ENCODE assay signal across 22 cellular contexts in the genomic region with DNA sequence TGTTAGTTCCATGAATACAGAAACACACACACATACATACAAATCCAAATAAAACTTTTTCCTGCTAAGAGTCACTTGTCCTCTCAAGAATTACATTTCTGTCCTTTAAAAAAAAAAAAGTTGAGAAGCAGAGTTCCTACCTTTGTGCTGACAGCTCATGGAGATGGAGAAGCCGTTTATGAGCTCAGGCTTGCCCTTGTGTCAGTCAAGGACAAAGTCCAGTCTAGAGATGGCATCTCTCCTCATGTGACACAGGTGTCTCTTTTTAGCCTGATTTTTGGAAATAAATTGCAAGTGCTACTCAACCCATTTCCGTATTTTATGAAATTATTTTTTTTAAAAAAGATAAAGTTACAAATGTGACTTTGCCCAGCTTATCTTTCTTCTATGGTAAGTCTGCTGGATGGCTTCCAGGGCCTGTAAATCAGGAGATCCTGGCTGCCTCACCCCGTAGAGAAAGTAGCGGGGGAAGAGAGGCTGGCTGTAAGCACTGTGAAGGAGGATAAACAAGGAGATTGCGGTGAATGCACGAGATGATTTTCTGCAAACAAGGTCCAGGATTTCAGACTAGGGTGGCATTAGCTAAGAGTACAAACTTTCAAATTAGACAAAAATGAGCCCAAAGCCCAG.
DNase-seq lines count a peak whose midpoint lies in the region; ATAC-seq, FAIRE-seq and TF ChIP-seq lines count a peak whose summit lies in the region.
"Had no signal": no experiment of that assay in that cellular context is flagged by ENCODE, and none has a peak within 500 bp of the region (broad histone marks: within the 10 kb centered on the region; RNA-seq: fewer than 3 reads in every experiment).

No MANE protein-coding gene starts in this region.

- H3K9me1 ChIP-seq in K562 (ENCODE audit: control insufficient read depth, insufficient read depth, low read length) = no peaks in the 10 kb centered on the region

- H3K9me3 Mint-ChIP-seq in activated CD4-positive, alpha-beta memory T cell treated with anti-CD3 and anti-CD28 coated beads, Interleukin-2, amount 10 ng/mL, durations not matched to agents 7 days and 5 days = no peaks in the 10 kb centered on the region
- H3K9me3 Mint-ChIP-seq: activated naive CD4-positive, alpha-beta T cell treated with anti-CD3 and anti-CD28 coated beads, Interleukin-2, amount 10 ng/mL, durations not matched to agents 7 days and 5 days; activated T-cell treated with anti-CD3 and anti-CD28 coated beads, Interleukin-2, amount 50 U/mL, for 4 hours; natural killer cell had no signal

- H3K4me3 Mint-ChIP-seq in activated CD4-positive, alpha-beta memory T cell treated with anti-CD3 and anti-CD28 coated beads, Interleukin-2, amount 10 ng/mL, durations not matched to agents 7 days and 5 days = no peak overlapping the region
- H3K4me3 Mint-ChIP-seq: activated CD8-positive, alpha-beta T cell treated with anti-CD3 and anti-CD28 coated beads, Interleukin-2, amount 10 ng/mL, durations not matched to agents 7 days and 5 days; activated naive CD4-positive, alpha-beta T cell treated with anti-CD3 and anti-CD28 coated beads, Interleukin-2, amount 10 ng/mL, durations not matched to agents 7 days and 5 days; activated T-cell treated with anti-CD3 and anti-CD28 coated beads, Interleukin-2, amount 50 U/mL, for 4 hours; natural killer cell; stimulated activated naive B cell treated with anti-CD40 and anti-IgM and Interleukin-4, amounts not matched to agents 10 μg/mL and 1 μg/mL and 100 μg/mL, for 72 hours; WTC11 had no signal

- H3K4me1 ChIP-seq in K562 (replicated peaks in 1 of 2; ENCODE audit: control insufficient read depth in 2 of 2, insufficient read depth in 2 of 2, low read length in 2 of 2) (no peaks in the 10 kb centered on the region), small intestine (ENCODE audit: control insufficient read depth in 2 of 2, insufficient read depth in 1 of 2, low read depth in 1 of 2, low read length in 1 of 2) (peaks cover 0 to 2% of the 10 kb centered on the region in 2 donors)
- H3K4me1 ChIP-seq: gastrocnemius medialis, upper lobe of right lung had no signal

- peak; percentile 26 for DNase-seq in HuH-7.5 (ENCODE audit: low spot score)
- DNase-seq in K562 (ENCODE audit: extremely low read depth in 1 of 4, low spot score in 3 of 4) = peak in 1 of 4 experiments; percentile 58
- peak; percentile 7 for DNase-seq in left kidney (ENCODE audit: low read depth, low spot score)
- DNase-seq in small intestine = peak; percentile 87
- no peak for DNase-seq in activated CD4-positive, alpha-beta memory T cell treated with anti-CD3 and anti-CD28 coated beads, Interleukin-2, amount 10 ng/mL, durations not matched to agents 7 days and 5 days
- DNase-seq in stimulated activated CD4-positive, alpha-beta T cell treated with anti-CD3 and anti-CD28 coated beads, Interleukin-2, amount 100 ng/mL, for 24 hours = no peak
- DNase-seq: activated CD8-positive, alpha-beta T cell treated with anti-CD3 and anti-CD28 coated beads, Interleukin-2, amount 10 ng/mL, durations not matched to agents 7 days and 5 days; activated naive CD4-positive, alpha-beta T cell treated with anti-CD3 and anti-CD28 coated beads, Interleukin-2, amount 10 ng/mL, durations not matched to agents 7 days and 5 days; activated T-cell treated with anti-CD3 and anti-CD28 coated beads, Interleukin-2, amount 50 U/mL, for 4 hours; cortex of kidney; EL; gastrocnemius medialis; GOT3; natural killer cell; NCI-H2029 treated with DMSO at 0.1 percent for 48 hours; Right ventricle myocardium superior; stimulated activated naive B cell treated with anti-CD40 and anti-IgM and Interleukin-4, amounts not matched to agents 10 μg/mL and 1 μg/mL and 100 μg/mL, for 72 hours; upper lobe of right lung had no signal

- CTCF ChIA-PET in K562 (lab: Yijun Ruan, JAX; ENCODE audit: low intra/inter-chr PET ratio) = no interaction called here
- CTCF ChIA-PET in activated CD4-positive, alpha-beta memory T cell treated with anti-CD3 and anti-CD28 coated beads, Interleukin-2, amount 10 ng/mL, durations not matched to agents 7 days and 5 days (lab: Charles Lee) = interaction anchor here (0.7 kb wide), 1 partner anchor 1165 kb away, joined by 4 read pairs; no protein-coding TSS in a partner anchor

- H3K36me3 ChIP-seq in K562 (ENCODE audit: control insufficient read depth, insufficient read depth, low read length) = no peaks in the 10 kb centered on the region
- no peaks in the 10 kb centered on the region for H3K36me3 ChIP-seq in small intestine (ENCODE audit: control insufficient read depth in 2 of 2, insufficient read depth in 2 of 2, low read length in 2 of 2)
- H3K36me3 ChIP-seq: gastrocnemius medialis, upper lobe of right lung had no signal

- TF ChIP-seq CTCF in K562 (IDR thresholded peaks at IDR 0.05 in 2 of 3, conservative IDR thresholded peaks at IDR 0.05 in 1 of 3; ENCODE audit: insufficient read depth in 2 of 3, low read depth in 1 of 3, low read length in 3 of 3) = no peak

- H3K4me1 Mint-ChIP-seq in activated CD4-positive, alpha-beta memory T cell treated with anti-CD3 and anti-CD28 coated beads, Interleukin-2, amount 10 ng/mL, durations not matched to agents 7 days and 5 days = no peaks in the 10 kb centered on the region
- H3K4me1 Mint-ChIP-seq: activated naive CD4-positive, alpha-beta T cell treated with anti-CD3 and anti-CD28 coated beads, Interleukin-2, amount 10 ng/mL, durations not matched to agents 7 days and 5 days; natural killer cell; stimulated activated naive B cell treated with anti-CD40 and anti-IgM and Interleukin-4, amounts not matched to agents 10 μg/mL and 1 μg/mL and 100 μg/mL, for 72 hours had no signal

- H3K4me3 ChIP-seq in K562 (no peak overlapping the region), small intestine (ENCODE audit: low read depth in 1 of 2, low read length in 2 of 2) (no peak overlapping the region)
- H3K4me3 ChIP-seq: gastrocnemius medialis, lung, upper lobe of right lung had no signal

- intact Hi-C loops in K562 (cut with micrococcal nuclease) = no loop called here

- H3K27ac Mint-ChIP-seq in activated CD4-positive, alpha-beta memory T cell treated with anti-CD3 and anti-CD28 coated beads, Interleukin-2, amount 10 ng/mL, durations not matched to agents 7 days and 5 days = no peak overlapping the region
- H3K27ac Mint-ChIP-seq: activated CD8-positive, alpha-beta T cell treated with anti-CD3 and anti-CD28 coated beads, Interleukin-2, amount 10 ng/mL, durations not matched to agents 7 days and 5 days; activated naive CD4-positive, alpha-beta T cell treated with anti-CD3 and anti-CD28 coated beads, Interleukin-2, amount 10 ng/mL, durations not matched to agents 7 days and 5 days; natural killer cell; stimulated activated naive B cell treated with anti-CD40 and anti-IgM and Interleukin-4, amounts not matched to agents 10 μg/mL and 1 μg/mL and 100 μg/mL, for 72 hours; WTC11 had no signal

- POLR2A ChIA-PET in K562 (lab: Yijun Ruan, JAX) = interaction anchor here (0.7 to 1.1 kb wide), 2 partner anchors 29 to 666 kb away, joined by 3 read pairs; no protein-coding TSS in a partner anchor
- POLR2A ChIA-PET in activated CD4-positive, alpha-beta memory T cell treated with anti-CD3 and anti-CD28 coated beads, Interleukin-2, amount 10 ng/mL, durations not matched to agents 7 days and 5 days (lab: Charles Lee) = no interaction called here

- no peak overlapping the region; a peak in 1 of 4 replicates for H3K9ac ChIP-seq in K562 (ENCODE audit: insufficient read depth in 1 of 2, low read depth in 2 of 2, low read length in 2 of 2)

- TF ChIP-seq POLR2A in K562 (conservative IDR thresholded peaks at IDR 0.05) = no peak

- in situ Hi-C loops in K562 (cut with MboI) = no loop called here

- TF ChIP-seq RAD21 in K562 (CRISPR knock-in tag; conservative IDR thresholded peaks at IDR 0.05 in 1 of 2, IDR thresholded peaks at IDR 0.05 in 1 of 2) = no peak

- no peaks in the 10 kb centered on the region for H3K36me3 Mint-ChIP-seq in activated CD4-positive, alpha-beta memory T cell treated with anti-CD3 and anti-CD28 coated beads, Interleukin-2, amount 10 ng/mL, durations not matched to agents 7 days and 5 days (ENCODE audit: low read depth)
- H3K36me3 Mint-ChIP-seq: activated naive CD4-positive, alpha-beta T cell treated with anti-CD3 and anti-CD28 coated beads, Interleukin-2, amount 10 ng/mL, durations not matched to agents 7 days and 5 days; natural killer cell; stimulated activated naive B cell treated with anti-CD40 and anti-IgM and Interleukin-4, amounts not matched to agents 10 μg/mL and 1 μg/mL and 100 μg/mL, for 72 hours had no signal

- peak; percentile 23 for FAIRE-seq in K562 (lab: Jason Lieb, UNC)
- no peak for FAIRE-seq in small intestine (lab: Jason Lieb, UNC)

- no peaks in the 10 kb centered on the region for H4K20me1 ChIP-seq in K562 (replicated peaks; ENCODE audit: control insufficient read depth, insufficient read depth, low read length)

- H3K27ac ChIP-seq in K562 (ENCODE audit: extremely low read depth, low read depth, low read length) (no peak overlapping the region), small intestine (ENCODE audit: low read depth in 1 of 2, low read length in 1 of 2) (no peak overlapping the region)
- H3K27ac ChIP-seq: gastrocnemius medialis, upper lobe of right lung had no signal

- H3K9me3 ChIP-seq in K562 (replicated peaks; ENCODE audit: control insufficient read depth, insufficient read depth, low read depth, low read length) = no peaks in the 10 kb centered on the region
- H3K9me3 ChIP-seq in small intestine (ENCODE audit: control insufficient read depth, low read depth) = no peaks in the 10 kb centered on the region
- H3K9me3 ChIP-seq: gastrocnemius medialis, upper lobe of right lung had no signal

- H3K27me3 ChIP-seq in K562 (ENCODE audit: control insufficient read depth in 2 of 2, insufficient read depth in 2 of 2, low read length in 2 of 2) (0 out of 5 replicates have a peak, but pooled peaks cover 0 to 5% of the 10 kb centered on the region in 2 experiments), small intestine (ENCODE audit: control insufficient read depth in 2 of 2, insufficient read depth in 2 of 2, low read length in 2 of 2) (no peaks in the 10 kb centered on the region)
- H3K27me3 ChIP-seq: gastrocnemius medialis, upper lobe of right lung had no signal

- TF ChIP-seq EP300 in K562 (IDR thresholded peaks at IDR 0.05; ENCODE audit: low read length) = no peak

- no peak overlapping the region for H3K4me2 ChIP-seq in K562 (ENCODE audit: insufficient read depth, low read length)

- ATAC-seq in K562 (0 out of 3 replicates have a peak, but pooled peaks have one; percentile 43), HG03045 (IDR thresholded peaks at IDR 0.05; ENCODE audit: unreplicated experiment) (no peak), GM18502 (IDR thresholded peaks at IDR 0.05; ENCODE audit: poor library complexity, unreplicated experiment) (no peak)
- ATAC-seq: activated CD8-positive, alpha-beta T cell treated with anti-CD3 and anti-CD28 coated beads, Interleukin-2, amount 10 ng/mL, durations not matched to agents 7 days and 5 days; activated T-cell treated with anti-CD3 and anti-CD28 coated beads, Interleukin-2, amount 50 U/mL, for 4 hours; gastrocnemius medialis; natural killer cell; stimulated activated naive B cell treated with anti-CD40 and anti-IgM and Interleukin-4, amounts not matched to agents 10 μg/mL and 1 μg/mL and 100 μg/mL, for 72 hours; upper lobe of right lung; WTC11 had no signal

- no TSS peak for BruUV-seq in K562 (replicated peaks; lab: Mats Ljungman, UMichigan)

- no peaks in the 10 kb centered on the region for H3K79me2 ChIP-seq in K562 (ENCODE audit: control insufficient read depth, insufficient read depth, low read length)

- no peaks in the 10 kb centered on the region for H3K27me3 Mint-ChIP-seq in activated CD4-positive, alpha-beta memory T cell treated with anti-CD3 and anti-CD28 coated beads, Interleukin-2, amount 10 ng/mL, durations not matched to agents 7 days and 5 days
- H3K27me3 Mint-ChIP-seq: stimulated activated naive B cell treated with anti-CD40 and anti-IgM and Interleukin-4, amounts not matched to agents 10 μg/mL and 1 μg/mL and 100 μg/mL, for 72 hours had no signal

- H2AFZ ChIP-seq in K562 (ENCODE audit: low read depth, low read length) = no peak overlapping the region

- WGBS in K562 (ENCODE audit: insufficient coverage, low coverage, missing lambda C conversion rate) = 4% methylated on average over 6 of the region's 6 CpGs
- 10 to 52% (median 26%) methylated on average over 6 of the region's 6 CpGs for WGBS in small intestine, 3 donors

Comparison
In these comparisons a context has a peak if more than half of its experiments do, and no peak if none do; other contexts are left out.
1. DNase-seq: peak in HuH-7.5 (single experiment), left kidney (single experiment) and small intestine (single experiment); none in activated CD4-positive, alpha-beta memory T cell treated with anti-CD3 and anti-CD28 coated beads, Interleukin-2, amount 10 ng/mL, durations not matched to agents 7 days and 5 days (single experiment) and stimulated activated CD4-positive, alpha-beta T cell treated with anti-CD3 and anti-CD28 coated beads, Interleukin-2, amount 100 ng/mL, for 24 hours (0 of 2).